16 cellular contexts compared by ENCODE assay signal in genomic region chr6:7784706-7785105, GRCh38. TPM values are rescaled to one million over a fixed set of nuclear protein-coding genes. Genes with fewer than 3 reads are reported as not detected.
DNase-seq lines count a peak whose midpoint lies in the region; ATAC-seq and TF ChIP-seq lines count a peak whose summit lies in the region.
"Had no signal": no experiment of that assay in that cellular context is flagged by ENCODE, and none has a peak within 500 bp of the region (broad histone marks: within the 10 kb centered on the region; RNA-seq: fewer than 3 reads in every experiment).

No MANE protein-coding gene starts in this region.

- no peak for TF ChIP-seq POLR2A in gastrocnemius medialis (IDR thresholded peaks at IDR 0.05)
- no peak for TF ChIP-seq POLR2A in esophagus squamous epithelium (IDR thresholded peaks at IDR 0.05)

- H3K27me3 ChIP-seq in lower lobe of right lung (ENCODE audit: low read depth) (no peaks in the 10 kb centered on the region), gastrocnemius medialis (peaks cover 0 to 2% (median 0%) of the 10 kb centered on the region in 3 donors), esophagus squamous epithelium (no peaks in the 10 kb centered on the region)
- H3K27me3 ChIP-seq: adrenal gland, MG63 had no signal

- no peak overlapping the region for H3K4me3 ChIP-seq in lower lobe of right lung
- no peak overlapping the region for H3K4me3 ChIP-seq in gastrocnemius medialis
- no peak overlapping the region for H3K4me3 ChIP-seq in esophagus squamous epithelium
- H3K4me3 ChIP-seq: adrenal gland, MG63 had no signal

- H3K27ac ChIP-seq in lower lobe of right lung (no peak overlapping the region), gastrocnemius medialis (no peak overlapping the region), esophagus squamous epithelium (peak overlapping the region in 2 of 4 donors; percentile 23 to 81)
- H3K27ac ChIP-seq: adrenal gland, VCaP had no signal

- H3K36me3 ChIP-seq in lower lobe of right lung, result no peaks in the 10 kb centered on the region
- no peaks in the 10 kb centered on the region for H3K36me3 ChIP-seq in gastrocnemius medialis
- no peaks in the 10 kb centered on the region for H3K36me3 ChIP-seq in esophagus squamous epithelium
- H3K36me3 ChIP-seq: adrenal gland, MG63 had no signal

- in situ Hi-C loops in gastrocnemius medialis (cut with MboI; ENCODE audit: low sequenced_read_pairs in 4 of 4), result no loop called here

- TF ChIP-seq CTCF in lower lobe of right lung (IDR thresholded peaks at IDR 0.05) (no peak), gastrocnemius medialis (IDR thresholded peaks at IDR 0.05 in 4 of 5, conservative IDR thresholded peaks at IDR 0.05 in 1 of 5) (no peak), esophagus squamous epithelium (IDR thresholded peaks at IDR 0.05) (no peak)

- H3K9me3 ChIP-seq in lower lobe of right lung (no peaks in the 10 kb centered on the region), gastrocnemius medialis (no peaks in the 10 kb centered on the region), esophagus squamous epithelium (no peaks in the 10 kb centered on the region)
- H3K9me3 ChIP-seq: adrenal gland, MG63 had no signal

- 66 to 77% methylated on average over 2 of the region's 2 CpGs for WGBS in esophagus squamous epithelium, 2 donors

- intact Hi-C loops in lower lobe of right lung (cut with DNase I) (no loop called here), gastrocnemius medialis (cut with DNase I; ENCODE audit: low total_unique reads) (no loop called here), esophagus squamous epithelium (cut with DNase I) (no loop called here)

- ATAC-seq in GM18520 (IDR thresholded peaks at IDR 0.05; ENCODE audit: unreplicated experiment) (peak; percentile 53), HG02571 (IDR thresholded peaks at IDR 0.05; ENCODE audit: unreplicated experiment) (peak; percentile 58), HG03565 (IDR thresholded peaks at IDR 0.05; ENCODE audit: unreplicated experiment) (peak; percentile 46), lower lobe of right lung (peak; percentile 14 to 26), gastrocnemius medialis (no peak), HG02981 (IDR thresholded peaks at IDR 0.05; ENCODE audit: unreplicated experiment) (no peak)
- ATAC-seq: HepG2 had no signal

- H3K4me1 ChIP-seq in lower lobe of right lung, result peaks cover 35% of the 10 kb centered on the region
- H3K4me1 ChIP-seq in gastrocnemius medialis, result peaks cover 7 to 8% of the 10 kb centered on the region in 2 donors
- peaks cover 0 to 30% (median 8%) of the 10 kb centered on the region in 3 donors for H3K4me1 ChIP-seq in esophagus squamous epithelium

- DNase-seq in lower lobe of right lung (no peak), gastrocnemius medialis (no peak), esophagus squamous epithelium (lab: John Stamatoyannopoulos, UW) (no peak)
- DNase-seq in stimulated activated CD4-positive, alpha-beta T cell treated with anti-CD3 and anti-CD28 coated beads, Interleukin-4, amount 100 ng/mL, for 4 hours, result no peak
- DNase-seq: adrenal gland; effector CD4-positive, alpha-beta T cell; MG63; NCI-H2081; right cardiac atrium; substantia nigra had no signal

RNA-seq across cellular contexts. Expression of gene BMP6, which starts 58.8 kb away (rescaled TPM):
- total RNA-seq in lower lobe of right lung (6.6 TPM), gastrocnemius medialis (1 to 10 TPM; 1.7 to 8.3 (median 3.3) TPM), esophagus squamous epithelium (1 to 10 TPM in 2 of 4 donors, under 1 TPM in 2; 0.57 to 2.9 (median 1.1) TPM)

Comparison
In these comparisons a context has a peak if more than half of its experiments do, and no peak if none do; other contexts are left out.
1. ATAC-seq: peak in GM18520 (single experiment), HG02571 (single experiment), HG03565 (single experiment) and lower lobe of right lung (2 of 2); none in gastrocnemius medialis (0 of 2) and HG02981 (single experiment).